ENCODE assay signal across 16 cellular contexts in genomic region chr20:4667371-4667773, GRCh38. TPM values are rescaled to one million over a fixed set of nuclear protein-coding genes. Genes with fewer than 3 reads are reported as not detected.
DNase-seq lines count a peak whose midpoint lies in the region; ATAC-seq and TF ChIP-seq lines count a peak whose summit lies in the region.
"Had no signal": no experiment of that assay in that cellular context is flagged by ENCODE, and none has a peak within 500 bp of the region (broad histone marks: within the 10 kb centered on the region; RNA-seq: fewer than 3 reads in every experiment).

No MANE protein-coding gene starts in this region.

- H3K27me3 Mint-ChIP-seq in activated CD8-positive, alpha-beta memory T cell treated with anti-CD3 and anti-CD28 coated beads, Interleukin-2, amount 10 ng/mL, durations not matched to agents 7 days and 5 days: no peaks in the 10 kb centered on the region
- peaks cover 7% of the 10 kb centered on the region for H3K27me3 Mint-ChIP-seq in brain

- no peak for ATAC-seq in activated CD8-positive, alpha-beta memory T cell treated with anti-CD3 and anti-CD28 coated beads, Interleukin-2, amount 10 ng/mL, durations not matched to agents 7 days and 5 days
- no peak for ATAC-seq in HG03457 (IDR thresholded peaks at IDR 0.05; ENCODE audit: unreplicated experiment)
- ATAC-seq: T-cell had no signal

- no peak for TF ChIP-seq POLR2A in NB4 (IDR thresholded peaks at IDR 0.05; ENCODE audit: extremely low read depth, insufficient read length)

- H3K36me3 Mint-ChIP-seq in activated CD8-positive, alpha-beta memory T cell treated with anti-CD3 and anti-CD28 coated beads, Interleukin-2, amount 10 ng/mL, durations not matched to agents 7 days and 5 days: peaks cover 15% of the 10 kb centered on the region
- H3K36me3 Mint-ChIP-seq in brain: no peaks in the 10 kb centered on the region
- H3K36me3 Mint-ChIP-seq: T-cell had no signal

- CTCF ChIA-PET in activated CD8-positive, alpha-beta memory T cell treated with anti-CD3 and anti-CD28 coated beads, Interleukin-2, amount 10 ng/mL, durations not matched to agents 7 days and 5 days (lab: Charles Lee): interaction anchor here (0.6 to 2.0 kb wide), 2 partner anchors 54 to 1091 kb away, joined by 3 to 6 read pairs; no protein-coding TSS in a partner anchor

- H3K4me3 ChIP-seq in NB4 (ENCODE audit: low read depth, low read length) (no peak overlapping the region), retinal pigment epithelial cell (ENCODE audit: low read length) (no peak overlapping the region)
- H3K4me3 ChIP-seq: ovary, upper lobe of left lung had no signal

- no peak for TF ChIP-seq CTCF in NB4 (IDR thresholded peaks at IDR 0.05; ENCODE audit: low read depth, low read length)
- no peak for TF ChIP-seq CTCF in brain (conservative IDR thresholded peaks at IDR 0.05)
- no peak for TF ChIP-seq CTCF in retinal pigment epithelial cell (conservative IDR thresholded peaks at IDR 0.05; ENCODE audit: low read depth, low read length)

- H3K9me3 Mint-ChIP-seq in activated CD8-positive, alpha-beta memory T cell treated with anti-CD3 and anti-CD28 coated beads, Interleukin-2, amount 10 ng/mL, durations not matched to agents 7 days and 5 days (ENCODE audit: low read depth): no peaks in the 10 kb centered on the region
- no peaks in the 10 kb centered on the region for H3K9me3 Mint-ChIP-seq in brain
- H3K9me3 Mint-ChIP-seq: T-cell had no signal

- no peak for DNase-seq in activated CD8-positive, alpha-beta memory T cell treated with anti-CD3 and anti-CD28 coated beads, Interleukin-2, amount 10 ng/mL, durations not matched to agents 7 days and 5 days
- DNase-seq in activated CD8-positive, alpha-beta memory T cell treated with anti-CD3 and anti-CD28 coated beads, Interleukin-2, amount 50 U/mL, for 4 hours: no peak
- DNase-seq in NB4 (ENCODE audit: low read depth): peak; percentile 41
- DNase-seq in retinal pigment epithelial cell (ENCODE audit: low read depth): peak; percentile 25
- DNase-seq in NCI-H2081 (lab: John Stamatoyannopoulos, UW): no peak
- DNase-seq in NCI-H69 (lab: John Stamatoyannopoulos, UW): no peak
- DNase-seq: cerebellar nuclear complex, DMS79 treated with DMSO at 0.1 percent for 48 hours, hypothalamus, KG1, ovary, T-cell had no signal

- no peak overlapping the region for H3K4me3 Mint-ChIP-seq in activated CD8-positive, alpha-beta memory T cell treated with anti-CD3 and anti-CD28 coated beads, Interleukin-2, amount 10 ng/mL, durations not matched to agents 7 days and 5 days
- H3K4me3 Mint-ChIP-seq in brain: no peak overlapping the region
- H3K4me3 Mint-ChIP-seq: T-cell had no signal

- H3K4me1 Mint-ChIP-seq in activated CD8-positive, alpha-beta memory T cell treated with anti-CD3 and anti-CD28 coated beads, Interleukin-2, amount 10 ng/mL, durations not matched to agents 7 days and 5 days: peaks cover 38% of the 10 kb centered on the region
- H3K4me1 Mint-ChIP-seq in brain: peaks cover 7% of the 10 kb centered on the region

- H3K27ac Mint-ChIP-seq in activated CD8-positive, alpha-beta memory T cell treated with anti-CD3 and anti-CD28 coated beads, Interleukin-2, amount 10 ng/mL, durations not matched to agents 7 days and 5 days: peak overlapping the region; percentile 72
- peak overlapping the region in 3 of 5 experiments; percentile 61 to 80 (median 66) for H3K27ac Mint-ChIP-seq in brain

RNA-seq across cellular contexts. Expression of gene PRNP, which starts 18.9 kb away (rescaled TPM):
- total RNA-seq in activated CD8-positive, alpha-beta memory T cell treated with anti-CD3 and anti-CD28 coated beads, Interleukin-2, amount 10 ng/mL, durations not matched to agents 7 days and 5 days: 10 to 100 TPM; 37.4 to 50.4 TPM
- 133 TPM for polyA plus RNA-seq in brain (ENCODE audit: insufficient read depth, low read depth, low replicate concordance)

RNA-seq across cellular contexts. Expression of gene PRND, which starts 54.3 kb away (rescaled TPM):
- total RNA-seq in activated CD8-positive, alpha-beta memory T cell treated with anti-CD3 and anti-CD28 coated beads, Interleukin-2, amount 10 ng/mL, durations not matched to agents 7 days and 5 days: not detected
- polyA plus RNA-seq in brain (ENCODE audit: insufficient read depth, low read depth, low replicate concordance): not detected
- total RNA-seq: epithelial cell of proximal tubule, T-cell had no signal

Comparison
In these comparisons a context has a peak if more than half of its experiments do, and no peak if none do; other contexts are left out.
1. DNase-seq: peak in NB4 (single experiment) and retinal pigment epithelial cell (single experiment); none in activated CD8-positive, alpha-beta memory T cell treated with anti-CD3 and anti-CD28 coated beads, Interleukin-2, amount 10 ng/mL, durations not matched to agents 7 days and 5 days (single experiment), activated CD8-positive, alpha-beta memory T cell treated with anti-CD3 and anti-CD28 coated beads, Interleukin-2, amount 50 U/mL, for 4 hours (single experiment), NCI-H2081 (0 of 2) and NCI-H69 (single experiment).